22 cellular contexts compared by ENCODE assay signal in genomic region chr13:65872448-65872847, GRCh38.
A peak's percentile ranks its signal among the peaks of the same experiment; 100 is the strongest.
DNase-seq lines count a peak whose midpoint lies in the region; ATAC-seq, FAIRE-seq and TF ChIP-seq lines count a peak whose summit lies in the region.
"Had no signal": no experiment of that assay in that cellular context is flagged by ENCODE, and none has a peak within 500 bp of the region (broad histone marks: within the 10 kb centered on the region; RNA-seq: fewer than 3 reads in every experiment).

No MANE protein-coding gene starts in this region.

- H3K27ac ChIP-seq in A549 (no peak overlapping the region), OCI-LY1 (ENCODE audit: low read depth, low read length, poor library complexity, severe bottlenecking) (no peak overlapping the region), K562 (ENCODE audit: extremely low read depth, low read depth, low read length) (no peak overlapping the region), aorta (ENCODE audit: low read depth in 1 of 2, low read length in 2 of 2) (no peak overlapping the region), mesendoderm (ENCODE audit: low read depth, low read length) (no peak overlapping the region)
- H3K27ac ChIP-seq: BLaER1 treated with 17β-estradiol and CSF1 and Interleukin-3, amounts not matched to agents 10 nM and 100 nM; C4-2B had no signal

- BruUV-seq in K562 (replicated peaks; lab: Mats Ljungman, UMichigan): no TSS peak

- H3K27me3 ChIP-seq in OCI-LY1 (ENCODE audit: insufficient read depth, low read length): no peaks in the 10 kb centered on the region
- no peaks in the 10 kb centered on the region for H3K27me3 ChIP-seq in K562 (ENCODE audit: control insufficient read depth in 2 of 2, insufficient read depth in 2 of 2, low read length in 2 of 2)
- H3K27me3 ChIP-seq in aorta (ENCODE audit: control insufficient read depth in 1 of 2, insufficient read depth in 2 of 2, low read length in 1 of 2): no peaks in the 10 kb centered on the region
- no peaks in the 10 kb centered on the region for H3K27me3 ChIP-seq in mesendoderm (ENCODE audit: insufficient read depth, low read length, poor library complexity)
- H3K27me3 ChIP-seq: BLaER1 treated with 17β-estradiol and CSF1 and Interleukin-3, amounts not matched to agents 10 nM and 100 nM had no signal

- FAIRE-seq in A549 (lab: Jason Lieb, UNC) (no peak), K562 (lab: Jason Lieb, UNC) (no peak)
- FAIRE-seq: A204.1, D721Med, G401.6, GM12891 had no signal

- TF ChIP-seq RAD21 in A549 (conservative IDR thresholded peaks at IDR 0.05 in 1 of 2, IDR thresholded peaks at IDR 0.05 in 1 of 2): no peak
- no peak for TF ChIP-seq RAD21 in K562 (CRISPR knock-in tag; conservative IDR thresholded peaks at IDR 0.05 in 1 of 2, IDR thresholded peaks at IDR 0.05 in 1 of 2)

- H4K8ac ChIP-seq in mesendoderm (ENCODE audit: low read depth, low read length): no peak overlapping the region

- H2BK5ac ChIP-seq in mesendoderm (ENCODE audit: low read length): no peak overlapping the region

- no peak overlapping the region for H2AK5ac ChIP-seq in mesendoderm (ENCODE audit: low read length)

- TF ChIP-seq CTCF in A549 (IDR thresholded peaks at IDR 0.05): no peak
- TF ChIP-seq CTCF in OCI-LY1 (IDR thresholded peaks at IDR 0.05; ENCODE audit: low read length): no peak
- no peak for TF ChIP-seq CTCF in K562 (IDR thresholded peaks at IDR 0.05 in 2 of 3, conservative IDR thresholded peaks at IDR 0.05 in 1 of 3; ENCODE audit: insufficient read depth in 2 of 3, low read depth in 1 of 3, low read length in 3 of 3)

- CTCF ChIA-PET in A549 (lab: Yijun Ruan, JAX): no interaction called here
- CTCF ChIA-PET in K562 (lab: Yijun Ruan, JAX; ENCODE audit: low intra/inter-chr PET ratio): no interaction called here

- POLR2A ChIA-PET in A549 (lab: Yijun Ruan, JAX): no interaction called here
- POLR2A ChIA-PET in K562 (lab: Yijun Ruan, JAX): no interaction called here

- intact Hi-C loops in K562 (cut with micrococcal nuclease) (no loop called here), aorta (cut with DNase I) (no loop called here)

- no peak for DNase-seq in A549 (ENCODE audit: low read depth in 1 of 2, low spot score in 1 of 2)
- no peak for DNase-seq in K562 (ENCODE audit: extremely low read depth in 1 of 4, low spot score in 3 of 4)
- DNase-seq in fibroblast of peridontal ligament (ENCODE audit: extremely low read depth): peak; percentile 20
- no peak for DNase-seq in GM19238 (ENCODE audit: insufficient read length, low spot score)
- DNase-seq in activated gamma-delta T cell (lab: John Stamatoyannopoulos, UW): no peak
- DNase-seq in aorta: no peak
- no peak for DNase-seq in mesendoderm
- DNase-seq: 8988T; AML-193; Caco-2; Calu3; CD4-positive, alpha-beta T cell; CD8-positive, alpha-beta T cell; DMS79 treated with DMSO at 0.1 percent for 48 hours; GF-D8 had no signal

- no peak overlapping the region for H3K56ac ChIP-seq in mesendoderm (ENCODE audit: low read length)

- H3K4me3 ChIP-seq in A549 (no peak overlapping the region), OCI-LY1 (ENCODE audit: low read depth, low read length, poor library complexity, severe bottlenecking) (no peak overlapping the region), K562 (no peak overlapping the region), aorta (ENCODE audit: low read length in 2 of 2) (no peak overlapping the region), mesendoderm (ENCODE audit: low read length) (no peak overlapping the region)
- H3K4me3 ChIP-seq: BLaER1 treated with 17β-estradiol and CSF1 and Interleukin-3, amounts not matched to agents 10 nM and 100 nM had no signal

- H4K5ac ChIP-seq in mesendoderm (ENCODE audit: low read length): no peak overlapping the region

- H3K4me2 ChIP-seq in A549: no peak overlapping the region
- H3K4me2 ChIP-seq in OCI-LY1 (ENCODE audit: low read length): no peak overlapping the region
- H3K4me2 ChIP-seq in K562 (ENCODE audit: insufficient read depth, low read length): no peak overlapping the region
- H3K4me2 ChIP-seq in mesendoderm (ENCODE audit: low read length): no peak overlapping the region
- H3K4me2 ChIP-seq: BLaER1 treated with 17β-estradiol and CSF1 and Interleukin-3, amounts not matched to agents 10 nM and 100 nM had no signal

- peaks cover 4% of the 10 kb centered on the region; the same call in 1 of the 2 replicates for H3F3A ChIP-seq in OCI-LY1 (ENCODE audit: insufficient read depth, low read length)

- no peak overlapping the region for H2BK120ac ChIP-seq in mesendoderm (ENCODE audit: low read depth, low read length)

- no peaks in the 10 kb centered on the region for H3K9me1 ChIP-seq in K562 (ENCODE audit: control insufficient read depth, insufficient read depth, low read length)

- H3K4me1 ChIP-seq in A549 (no peaks in the 10 kb centered on the region), OCI-LY1 (ENCODE audit: insufficient read depth, low read length, severe bottlenecking) (peaks cover 6% of the 10 kb centered on the region), K562 (replicated peaks in 1 of 2; ENCODE audit: control insufficient read depth in 2 of 2, insufficient read depth in 2 of 2, low read length in 2 of 2) (no peaks in the 10 kb centered on the region; a peak in 1 of 5 replicates), aorta (ENCODE audit: control insufficient read depth in 1 of 2, insufficient read depth in 2 of 2, low read length in 2 of 2) (no peaks in the 10 kb centered on the region), mesendoderm (ENCODE audit: control insufficient read depth, low read depth, low read length) (no peaks in the 10 kb centered on the region)
- H3K4me1 ChIP-seq: BLaER1 treated with 17β-estradiol and CSF1 and Interleukin-3, amounts not matched to agents 10 nM and 100 nM; Caco-2 had no signal

- in situ Hi-C loops in K562 (cut with MboI): no loop called here

- H3K9me3 ChIP-seq in A549 (no peaks in the 10 kb centered on the region), OCI-LY1 (ENCODE audit: low read length) (peaks cover 6% of the 10 kb centered on the region; the same call in 1 of the 2 replicates), K562 (replicated peaks; ENCODE audit: control insufficient read depth, insufficient read depth, low read depth, low read length) (no peaks in the 10 kb centered on the region), aorta (ENCODE audit: control insufficient read depth, low read length) (no peaks in the 10 kb centered on the region)
- H3K9me3 ChIP-seq: BLaER1 treated with 17β-estradiol and CSF1 and Interleukin-3, amounts not matched to agents 10 nM and 100 nM; Caco-2 had no signal

- no peaks in the 10 kb centered on the region for H4K20me1 ChIP-seq in OCI-LY1 (ENCODE audit: insufficient read depth, low read length)
- no peaks in the 10 kb centered on the region for H4K20me1 ChIP-seq in K562 (replicated peaks; ENCODE audit: control insufficient read depth, insufficient read depth, low read length)
- H4K20me1 ChIP-seq: BLaER1 treated with 17β-estradiol and CSF1 and Interleukin-3, amounts not matched to agents 10 nM and 100 nM had no signal

- H3K4ac ChIP-seq in mesendoderm (ENCODE audit: low read depth, low read length): no peak overlapping the region

- TF ChIP-seq POLR2A in A549 (IDR thresholded peaks at IDR 0.05; ENCODE audit: low read length) (no peak), K562 (conservative IDR thresholded peaks at IDR 0.05) (no peak)

- no peak for TF ChIP-seq EP300 in A549 (IDR thresholded peaks at IDR 0.05)
- TF ChIP-seq EP300 in K562 (IDR thresholded peaks at IDR 0.05; ENCODE audit: low read length): no peak

- H3K79me2 ChIP-seq in OCI-LY1 (ENCODE audit: insufficient read depth, low read length) (no peaks in the 10 kb centered on the region), K562 (ENCODE audit: control insufficient read depth, insufficient read depth, low read length) (no peaks in the 10 kb centered on the region), mesendoderm (ENCODE audit: control insufficient read depth, insufficient read depth, low read length) (no peaks in the 10 kb centered on the region)

- no peak overlapping the region for H2BK15ac ChIP-seq in mesendoderm (replicated peaks; ENCODE audit: low read depth)

- H3K9ac ChIP-seq in OCI-LY1 (ENCODE audit: low read length) (no peak overlapping the region), K562 (ENCODE audit: insufficient read depth in 1 of 2, low read depth in 2 of 2, low read length in 2 of 2) (no peak overlapping the region), mesendoderm (ENCODE audit: low read length) (no peak overlapping the region)
- H3K9ac ChIP-seq: BLaER1 treated with 17β-estradiol and CSF1 and Interleukin-3, amounts not matched to agents 10 nM and 100 nM had no signal

- H2AFZ ChIP-seq in OCI-LY1 (ENCODE audit: low read length) (0 out of 2 replicates have a peak overlapping the region, but pooled peaks have one; percentile 74), K562 (ENCODE audit: low read depth, low read length) (no peak overlapping the region)

- ATAC-seq in A549 (no peak), K562 (no peak), aorta (ENCODE audit: low FRiP score) (no peak)
- ATAC-seq: CD8-positive, alpha-beta T cell had no signal

- no peaks in the 10 kb centered on the region for H3K79me1 ChIP-seq in mesendoderm (ENCODE audit: low read length)

- H3K9me2 ChIP-seq in OCI-LY1 (ENCODE audit: low read depth, low read length): no peaks in the 10 kb centered on the region

- no peaks in the 10 kb centered on the region for H3K36me3 ChIP-seq in OCI-LY1 (ENCODE audit: insufficient read depth, low read length)
- H3K36me3 ChIP-seq in K562 (ENCODE audit: control insufficient read depth, insufficient read depth, low read length): no peaks in the 10 kb centered on the region
- no peaks in the 10 kb centered on the region for H3K36me3 ChIP-seq in aorta (ENCODE audit: control insufficient read depth in 1 of 2, insufficient read depth in 2 of 2, low read length in 1 of 2)
- H3K36me3 ChIP-seq in mesendoderm (ENCODE audit: control insufficient read depth, insufficient read depth, low read length): no peaks in the 10 kb centered on the region
- H3K36me3 ChIP-seq: BLaER1 treated with 17β-estradiol and CSF1 and Interleukin-3, amounts not matched to agents 10 nM and 100 nM had no signal

- H3K23ac ChIP-seq in mesendoderm (ENCODE audit: low read length): no peak overlapping the region

- H3K18ac ChIP-seq in mesendoderm (ENCODE audit: low read length): no peak overlapping the region

TF ChIP-seq in A549, 52 proteins besides CTCF, POLR2A, EP300 and RAD21:
- TF ChIP-seq MAFK (IDR thresholded peaks at IDR 0.05; ENCODE audit: partially characterized antibody) (peak; percentile 68), RCOR1 (IDR thresholded peaks at IDR 0.05; ENCODE audit: low read depth, low read length) (no peak)

TF ChIP-seq in K562, 482 proteins besides CTCF, POLR2A, EP300 and RAD21:
- TF ChIP-seq MAFF (IDR thresholded peaks at IDR 0.05; ENCODE audit: low read length) (peak; percentile 23; the same call in 1 of the 2 replicates), ZNF316 (IDR thresholded peaks at IDR 0.05) (peak; percentile 49; the same call in 1 of the 2 replicates), ZNF24 (IDR thresholded peaks at IDR 0.05) (no peak), MAFG (tag; conservative IDR thresholded peaks at IDR 0.05) (0 out of 2 replicates have a peak, but pooled peaks have one; percentile 25), TBP (optimal IDR thresholded peaks at IDR 0.05; ENCODE audit: low read depth, low read length) (no peak), C11orf30 (IDR thresholded peaks at IDR 0.05; ENCODE audit: low read depth) (peak; percentile 15; the same call in 1 of the 2 replicates)

Comparison
In these comparisons a context has a peak if more than half of its experiments do, and no peak if none do; other contexts are left out.
1. Of the 35 proteins assayed by ChIP-seq in both K562 and A549: peak only in K562: none; only in A549: MAFK; in both: none; in neither: 34.